Comparison of ENCODE assay signal across 8 cellular contexts in genomic region chr22:21762712-21763581, GRCh38. TPM values are rescaled to one million over a fixed set of nuclear protein-coding genes. Genes with fewer than 3 reads are reported as not detected.
A peak's percentile ranks its signal among the peaks of the same experiment; 100 is the strongest.
DNase-seq lines count a peak whose midpoint lies in the region; ATAC-seq and FAIRE-seq lines count a peak whose summit lies in the region.

No MANE protein-coding gene starts in this region.

- ATAC-seq in HG02870 (IDR thresholded peaks at IDR 0.05; ENCODE audit: unreplicated experiment) (peak; percentile 47), GM21528 (IDR thresholded peaks at IDR 0.05; ENCODE audit: low FRiP score, unreplicated experiment) (no peak)

- H3K27ac Mint-ChIP-seq in CD8-positive, alpha-beta memory T cell = peak overlapping the region; percentile 89 to 96 (median 91)

- POLR2A ChIA-PET in CD8-positive, alpha-beta memory T cell (lab: Charles Lee) = interaction anchor here (0.5 to 2.5 kb wide), 9 partner anchors 9 to 223 kb away, joined by 3 to 14 read pairs (median 4); partner anchors contain the start of genes MAPK1, PPM1F and YPEL1

- H3K4me3 Mint-ChIP-seq in CD8-positive, alpha-beta memory T cell = peak overlapping the region; percentile 42 to 90 (median 78)

- peaks cover 95 to 99% (median 98%) of the 10 kb centered on the region in 3 donors for H3K4me1 Mint-ChIP-seq in CD8-positive, alpha-beta memory T cell

- DNase-seq in CD8-positive, alpha-beta memory T cell = peak in 4 of 5 donors; percentile 30 to 75 (median 54)
- DNase-seq in activated gamma-delta T cell treated with anti-CD3 and anti-CD28 coated beads, Interleukin-2, amount 50 U/mL, for 16 hours (ENCODE audit: low read depth) = peak; percentile 41
- DNase-seq in small intestine (peak; percentile 45), NCI-H146 treated with DMSO at 0.1 percent for 48 hours (lab: John Stamatoyannopoulos, UW; ENCODE audit: unreplicated experiment) (no peak), NCI-H2227 treated with DMSO at 0.1 percent for 48 hours (lab: John Stamatoyannopoulos, UW) (no peak), NCI-H748 treated with DMSO at 0.1 percent for 48 hours (lab: John Stamatoyannopoulos, UW) (no peak)

- H3K4me1 ChIP-seq in CD8-positive, alpha-beta memory T cell (ENCODE audit: insufficient read depth, low read length) = peaks cover 68% of the 10 kb centered on the region
- no peaks in the 10 kb centered on the region for H3K4me1 ChIP-seq in small intestine (ENCODE audit: control insufficient read depth in 2 of 2, insufficient read depth in 1 of 2, low read depth in 1 of 2, low read length in 1 of 2)

- no peaks in the 10 kb centered on the region for H3K9me3 ChIP-seq in CD8-positive, alpha-beta memory T cell (ENCODE audit: low read length)
- H3K9me3 ChIP-seq in small intestine (ENCODE audit: control insufficient read depth, low read depth) = no peaks in the 10 kb centered on the region

- FAIRE-seq in small intestine (lab: Jason Lieb, UNC) = no peak

- CTCF ChIA-PET in CD8-positive, alpha-beta memory T cell (lab: Charles Lee) = interaction anchor here (0.9 to 4.0 kb wide), 5 partner anchors 9 to 47 kb away, joined by 3 to 18 read pairs (median 4); partner anchors contain the start of gene YPEL1

- WGBS in small intestine, 3 donors = 62 to 73% (median 70%) methylated on average over 13 of the region's 13 CpGs

- H3K36me3 Mint-ChIP-seq in CD8-positive, alpha-beta memory T cell = peaks cover 3 to 81% (median 15%) of the 10 kb centered on the region in 3 donors

- peaks cover 32% of the 10 kb centered on the region for H3K36me3 ChIP-seq in CD8-positive, alpha-beta memory T cell (ENCODE audit: insufficient read depth, low read length)
- H3K36me3 ChIP-seq in small intestine (ENCODE audit: control insufficient read depth in 2 of 2, insufficient read depth in 2 of 2, low read length in 2 of 2) = peaks cover 15% of the 10 kb centered on the region in 2 donors

- H3K27ac ChIP-seq in CD8-positive, alpha-beta memory T cell (ENCODE audit: low read depth, low read length) = peak overlapping the region; percentile 36
- H3K27ac ChIP-seq in small intestine (ENCODE audit: low read depth in 1 of 2, low read length in 1 of 2) = no peak overlapping the region

- H3K9me3 Mint-ChIP-seq in CD8-positive, alpha-beta memory T cell = no peaks in the 10 kb centered on the region

- no peaks in the 10 kb centered on the region for H3K27me3 Mint-ChIP-seq in CD8-positive, alpha-beta memory T cell

- H3K27me3 ChIP-seq in CD8-positive, alpha-beta memory T cell (ENCODE audit: insufficient read depth, low read length, poor library complexity, severe bottlenecking) = no peaks in the 10 kb centered on the region
- no peaks in the 10 kb centered on the region for H3K27me3 ChIP-seq in small intestine (ENCODE audit: control insufficient read depth in 2 of 2, insufficient read depth in 2 of 2, low read length in 2 of 2)

- no peak overlapping the region for H3K4me3 ChIP-seq in CD8-positive, alpha-beta memory T cell (ENCODE audit: low read length)
- H3K4me3 ChIP-seq in small intestine (ENCODE audit: low read depth in 1 of 2, low read length in 2 of 2) = no peak overlapping the region

RNA-seq across cellular contexts. Expression of gene YPEL1, which starts 27.4 kb away (rescaled TPM):
- total RNA-seq in CD8-positive, alpha-beta memory T cell = 1 to 10 TPM; 2.4 to 2.6 TPM
- 27.0 TPM for polyA plus RNA-seq in CD8-positive, alpha-beta memory T cell
- polyA plus RNA-seq in small intestine = 1 to 10 TPM in 2 of 3 donors, under 1 TPM in 1; 0.22 to 2.3 (median 1.1) TPM

Comparison
In these comparisons a context has a peak if more than half of its experiments do, and no peak if none do; other contexts are left out.
1. DNase-seq: peak in CD8-positive, alpha-beta memory T cell (4 of 5), activated gamma-delta T cell treated with anti-CD3 and anti-CD28 coated beads, Interleukin-2, amount 50 U/mL, for 16 hours (single experiment) and small intestine (single experiment); none in NCI-H146 treated with DMSO at 0.1 percent for 48 hours (single experiment), NCI-H2227 treated with DMSO at 0.1 percent for 48 hours (single experiment) and NCI-H748 treated with DMSO at 0.1 percent for 48 hours (single experiment).